ENCODE assay signal across 11 cellular contexts in genomic region chr5:85621668-85622067, GRCh38.
"Had no signal": no experiment of that assay in that cellular context is flagged by ENCODE, and none has a peak within 500 bp of the region (broad histone marks: within the 10 kb centered on the region; RNA-seq: fewer than 3 reads in every experiment).

No MANE protein-coding gene starts in this region.

- H2AFZ ChIP-seq: GM23248, GM23338 had no signal

- H3K4me1 Mint-ChIP-seq: GM23338, H9 had no signal

- H3K9ac ChIP-seq: GM23248 had no signal

- DNase-seq: GM23248, GOT3, H7, H9, HCEC 1CT, HFFc6 had no signal

- H3K27ac Mint-ChIP-seq: GM23338, H9, HFFc6 had no signal

- H3K27ac ChIP-seq: GM23248 had no signal

- H3K9me3 ChIP-seq: HAP-1 had no signal

- H3K4me3 Mint-ChIP-seq: GM23338, H9, HFFc6 had no signal

- FAIRE-seq: H1, H54 had no signal

- H3K36me3 ChIP-seq: HAP-1 had no signal

- H3K4me1 ChIP-seq: HAP-1 had no signal

- H3K4me2 ChIP-seq: GM23338 had no signal

- ATAC-seq: GM23338, HCT116 had no signal

- H3K4me3 ChIP-seq: GM23248, GM23338, HAP-1 had no signal
